ENCODE assay signal across 20 cellular contexts in genomic region chr5:98482321-98483111, GRCh38.
A peak's percentile ranks its signal among the peaks of the same experiment; 100 is the strongest.
DNase-seq lines count a peak whose midpoint lies in the region; TF ChIP-seq lines count a peak whose summit lies in the region.
"Had no signal": no experiment of that assay in that cellular context is flagged by ENCODE, and none has a peak within 500 bp of the region (broad histone marks: within the 10 kb centered on the region; RNA-seq: fewer than 3 reads in every experiment).

No MANE protein-coding gene starts in this region.

- H3K4me3 Mint-ChIP-seq in chondrocyte (ENCODE audit: unreplicated experiment), result no peak overlapping the region
- H3K4me3 Mint-ChIP-seq: CD4-positive, alpha-beta memory T cell; GM23338 had no signal

- peak overlapping the region; percentile 3 for H3K4me3 ChIP-seq in skeletal muscle satellite cell (ENCODE audit: low read length)
- H3K4me3 ChIP-seq: GM12878, GM23338, SJCRH30 had no signal

- in situ Hi-C loops in KBM-7 (cut with MboI; ENCODE audit: low pct_unique_long_range_greater_than_20kb, low sequenced_read_pairs), result no loop called here

- H3K27ac Mint-ChIP-seq in chondrocyte (ENCODE audit: unreplicated experiment), result peak overlapping the region; percentile 81
- H3K27ac Mint-ChIP-seq: CD4-positive, alpha-beta memory T cell; GM23338 had no signal

- peak overlapping the region; percentile 29 for H3K4me2 ChIP-seq in skeletal muscle satellite cell (ENCODE audit: low read length)
- H3K4me2 ChIP-seq: GM23338 had no signal

- TF ChIP-seq CTCF in chondrocyte (IDR thresholded peaks at IDR 0.05), result no peak

- no peak overlapping the region for H3K9ac ChIP-seq in skeletal muscle satellite cell (ENCODE audit: low read depth, low read length)

- H3K9me3 ChIP-seq in skeletal muscle satellite cell (replicated peaks; ENCODE audit: low read length), result no peaks in the 10 kb centered on the region
- H3K9me3 ChIP-seq: SJCRH30 had no signal

- peaks cover 18% of the 10 kb centered on the region for H3K4me1 ChIP-seq in skeletal muscle satellite cell (ENCODE audit: control insufficient read depth, insufficient read depth, low read length)
- H3K4me1 ChIP-seq: SJCRH30 had no signal

- no peaks in the 10 kb centered on the region for H3K9me3 Mint-ChIP-seq in chondrocyte (ENCODE audit: low read depth)
- H3K9me3 Mint-ChIP-seq: CD4-positive, alpha-beta memory T cell; GM23338 had no signal

- no peaks in the 10 kb centered on the region for H3K27me3 ChIP-seq in skeletal muscle satellite cell (ENCODE audit: control insufficient read depth, insufficient read depth, low read length)
- H3K27me3 ChIP-seq: SJCRH30 had no signal

- H3K27me3 Mint-ChIP-seq in chondrocyte (ENCODE audit: low read depth), result no peaks in the 10 kb centered on the region

- DNase-seq in HCEC 1CT (peak; percentile 12), chondrocyte (ENCODE audit: low spot score) (no peak), iPS-NIHi7 (ENCODE audit: extremely low spot score) (peak; percentile 13), NCI-H1417 (lab: John Stamatoyannopoulos, UW) (no peak), KBM-7 (no peak)
- DNase-seq in stimulated activated CD4-positive, alpha-beta T cell treated with anti-CD3 and anti-CD28 coated beads, Interleukin-4, amount 100 ng/mL, for 4 hours, result no peak
- DNase-seq: Calu3; CD4-positive, alpha-beta memory T cell; DMS79; GDM1; NCI-H1436; NCI-H2029; NCI-H2171; NCI-H446; NCI-H748 treated with DMSO at 0.1 percent for 48 hours; SJCRH30; SW 1271 had no signal

- no peaks in the 10 kb centered on the region for H3K36me3 ChIP-seq in skeletal muscle satellite cell (ENCODE audit: insufficient read depth, low read length)
- H3K36me3 ChIP-seq: SJCRH30 had no signal

- H3K36me3 Mint-ChIP-seq in chondrocyte (ENCODE audit: low read depth), result no peaks in the 10 kb centered on the region
- H3K36me3 Mint-ChIP-seq: CD4-positive, alpha-beta memory T cell had no signal

- H3K4me1 Mint-ChIP-seq in chondrocyte (ENCODE audit: low read depth), result peaks cover 29% of the 10 kb centered on the region
- H3K4me1 Mint-ChIP-seq: GM23338 had no signal

Comparison
In these comparisons a context has a peak if more than half of its experiments do, and no peak if none do; other contexts are left out.
1. DNase-seq: peak in HCEC 1CT (single experiment) and iPS-NIHi7 (single experiment); none in chondrocyte (single experiment), NCI-H1417 (0 of 3), KBM-7 (single experiment) and stimulated activated CD4-positive, alpha-beta T cell treated with anti-CD3 and anti-CD28 coated beads, Interleukin-4, amount 100 ng/mL, for 4 hours (0 of 2).